Comparison of ENCODE assay signal across 6 cellular contexts in genomic region chr17:79169366-79169765, GRCh38.
"Had no signal": no experiment of that assay in that cellular context is flagged by ENCODE, and none has a peak within 500 bp of the region (broad histone marks: within the 10 kb centered on the region; RNA-seq: fewer than 3 reads in every experiment).

No MANE protein-coding gene starts in this region.

- H3K4me1 Mint-ChIP-seq: IgD-negative memory B cell had no signal

- H3K27ac Mint-ChIP-seq: IgD-negative memory B cell had no signal

- H3K4me3 ChIP-seq: K562 had no signal

- H3K27ac ChIP-seq: HL-60 had no signal

- H3K4me3 Mint-ChIP-seq: IgD-negative memory B cell had no signal

- H3K9me3 Mint-ChIP-seq: IgD-negative memory B cell had no signal

- DNase-seq: IMR-90, KBM-7, KG1 had no signal

- H3K36me3 Mint-ChIP-seq: IgD-negative memory B cell had no signal
